In the genomic region with DNA sequence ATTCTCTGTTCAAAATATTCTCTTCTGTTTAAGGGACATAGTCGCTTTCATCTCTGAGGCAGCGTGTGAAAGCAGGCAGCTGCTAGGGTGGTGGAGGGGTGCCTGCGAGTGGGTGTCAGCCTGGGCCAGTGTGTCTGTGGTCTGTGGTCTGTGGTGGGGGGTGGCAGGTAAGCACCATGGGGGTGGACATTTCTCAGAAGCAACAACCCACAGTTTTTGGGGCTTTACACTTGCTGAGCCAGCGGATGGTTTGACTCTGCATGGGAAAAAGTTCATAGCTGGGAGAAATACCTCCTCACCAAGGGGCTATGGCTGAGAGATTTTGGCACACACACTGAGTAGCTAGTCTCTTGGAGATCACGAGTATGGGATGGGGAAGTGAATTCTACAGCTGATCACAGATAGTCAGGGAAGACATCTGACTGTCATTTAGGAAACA, we compare ENCODE assay signal across 8 cellular contexts.
DNase-seq lines count a peak whose midpoint lies in the region; ATAC-seq and TF ChIP-seq lines count a peak whose summit lies in the region.
"Had no signal": no experiment of that assay in that cellular context is flagged by ENCODE, and none has a peak within 500 bp of the region (broad histone marks: within the 10 kb centered on the region; RNA-seq: fewer than 3 reads in every experiment).

No MANE protein-coding gene starts in this region.

- no peak overlapping the region for H3T11ph ChIP-seq in H9 (ENCODE audit: low read length)

- no peak overlapping the region for H4K8ac ChIP-seq in H9 (replicated peaks; ENCODE audit: insufficient read length, low read depth, low read length)

- no peak overlapping the region for H3K27ac ChIP-seq in H9 (ENCODE audit: insufficient read length, low read depth, low read length)
- H3K27ac ChIP-seq in Peyer's patch, result no peak overlapping the region
- H3K27ac ChIP-seq: cardiac muscle cell had no signal

- H3K27ac Mint-ChIP-seq in H9, result no peak overlapping the region; a peak in 1 of 7 replicates

- ATAC-seq in GM18907 (IDR thresholded peaks at IDR 0.05; ENCODE audit: unreplicated experiment) (peak; percentile 93), GM21723 (IDR thresholded peaks at IDR 0.05; ENCODE audit: unreplicated experiment) (peak; percentile 94), HG03571 (IDR thresholded peaks at IDR 0.05; ENCODE audit: unreplicated experiment) (peak; percentile 93)

- WGBS in H9 (ENCODE audit: extremely low coverage, insufficient read length, low lambda C conversion rate), result no CpG with 5 or more reads among the region's 5 CpGs

- H3K9ac ChIP-seq in H9 (ENCODE audit: extremely low read depth, insufficient read length, low read length), result no peak overlapping the region

- H3K79me2 ChIP-seq in H9 (ENCODE audit: insufficient read depth, low read length), result no peaks in the 10 kb centered on the region

- no peaks in the 10 kb centered on the region for H3K79me1 ChIP-seq in H9 (ENCODE audit: insufficient read depth, low read depth, low read length, poor library complexity, severe bottlenecking)

- no peak overlapping the region for H3K4me3 ChIP-seq in Peyer's patch
- H3K4me3 ChIP-seq: cardiac muscle cell had no signal

- no peak overlapping the region for H4K5ac ChIP-seq in H9 (ENCODE audit: insufficient read length, low read depth, low read length)

- H3K18ac ChIP-seq in H9 (ENCODE audit: insufficient read length, low read depth, low read length), result no peak overlapping the region

- no peak overlapping the region for H3K23ac ChIP-seq in H9 (ENCODE audit: insufficient read length, low read depth, low read length)

- no peak overlapping the region for H2BK20ac ChIP-seq in H9 (ENCODE audit: low read depth, low read length, poor library complexity, severe bottlenecking)

- H3K56ac ChIP-seq in H9 (ENCODE audit: insufficient read length, low read depth, low read length), result no peak overlapping the region

- DNase-seq in renal cortical epithelial cell (ENCODE audit: low read depth) (peak; percentile 81), H9 (no peak), iPS-NIHi11 (ENCODE audit: low spot score) (no peak), Peyer's patch (no peak)

- TF ChIP-seq POLR2A in Peyer's patch (IDR thresholded peaks at IDR 0.05), result no peak

- H3K36me3 ChIP-seq in Peyer's patch, result no peaks in the 10 kb centered on the region
- H3K36me3 ChIP-seq: cardiac muscle cell had no signal

- TF ChIP-seq CTCF in H9 (conservative IDR thresholded peaks at IDR 0.05) (no peak), Peyer's patch (IDR thresholded peaks at IDR 0.05) (no peak)

- no peak overlapping the region for H3K14ac ChIP-seq in H9 (ENCODE audit: insufficient read depth, low read length)

- H3K27me3 ChIP-seq in H9 (ENCODE audit: insufficient read depth, low read length), result no peaks in the 10 kb centered on the region
- no peaks in the 10 kb centered on the region for H3K27me3 ChIP-seq in Peyer's patch
- H3K27me3 ChIP-seq: cardiac muscle cell had no signal

- H3K9me3 Mint-ChIP-seq in H9, result no peaks in the 10 kb centered on the region

- H3K4ac ChIP-seq in H9 (ENCODE audit: low read depth, low read length), result no peak overlapping the region

- no peaks in the 10 kb centered on the region for H3K23me2 ChIP-seq in H9 (ENCODE audit: insufficient read length, low read depth, low read length, poor library complexity, severe bottlenecking)

- no peak overlapping the region for H3K4me2 ChIP-seq in H9 (ENCODE audit: insufficient read depth, insufficient read length, low read length)

- no peaks in the 10 kb centered on the region for H4K20me1 ChIP-seq in H9 (ENCODE audit: control insufficient read depth, insufficient read depth, insufficient read length)

- H2AK5ac ChIP-seq in H9 (ENCODE audit: insufficient read length, low read length), result no peak overlapping the region

- H3K4me1 ChIP-seq in H9 (ENCODE audit: insufficient read depth, low read length) (no peaks in the 10 kb centered on the region), Peyer's patch (no peaks in the 10 kb centered on the region)

- peaks cover 15 to 26% of the 10 kb centered on the region in 2 experiments for H3K4me1 Mint-ChIP-seq in H9

- H3K9me3 ChIP-seq in H9 (ENCODE audit: control insufficient read depth, low read depth, low read length), result no peaks in the 10 kb centered on the region
- no peaks in the 10 kb centered on the region for H3K9me3 ChIP-seq in Peyer's patch

- no peak overlapping the region for H4K91ac ChIP-seq in H9 (ENCODE audit: insufficient read length, low read depth, low read length)

- H2BK15ac ChIP-seq in H9 (ENCODE audit: low read depth, low read length), result no peak overlapping the region

- H2BK12ac ChIP-seq in H9 (ENCODE audit: insufficient read length, low read depth, low read length), result no peak overlapping the region

- H2BK5ac ChIP-seq in H9 (ENCODE audit: insufficient read length, low read length), result no peak overlapping the region

- no peak overlapping the region for H2AFZ ChIP-seq in H9 (ENCODE audit: low read length)

- no peak overlapping the region for H2BK120ac ChIP-seq in H9 (ENCODE audit: low read depth, low read length, poor library complexity, severe bottlenecking)

- H3K27me3 Mint-ChIP-seq in H9 (ENCODE audit: low read depth), result peaks cover 7% of the 10 kb centered on the region

- H3K36me3 Mint-ChIP-seq in H9 (ENCODE audit: insufficient read depth in 1 of 3, low read depth in 3 of 3), result no peaks in the 10 kb centered on the region

- H3K4me3 Mint-ChIP-seq in H9, result no peak overlapping the region
